Comparison of ENCODE assay signal across 15 cellular contexts in the genomic region with DNA sequence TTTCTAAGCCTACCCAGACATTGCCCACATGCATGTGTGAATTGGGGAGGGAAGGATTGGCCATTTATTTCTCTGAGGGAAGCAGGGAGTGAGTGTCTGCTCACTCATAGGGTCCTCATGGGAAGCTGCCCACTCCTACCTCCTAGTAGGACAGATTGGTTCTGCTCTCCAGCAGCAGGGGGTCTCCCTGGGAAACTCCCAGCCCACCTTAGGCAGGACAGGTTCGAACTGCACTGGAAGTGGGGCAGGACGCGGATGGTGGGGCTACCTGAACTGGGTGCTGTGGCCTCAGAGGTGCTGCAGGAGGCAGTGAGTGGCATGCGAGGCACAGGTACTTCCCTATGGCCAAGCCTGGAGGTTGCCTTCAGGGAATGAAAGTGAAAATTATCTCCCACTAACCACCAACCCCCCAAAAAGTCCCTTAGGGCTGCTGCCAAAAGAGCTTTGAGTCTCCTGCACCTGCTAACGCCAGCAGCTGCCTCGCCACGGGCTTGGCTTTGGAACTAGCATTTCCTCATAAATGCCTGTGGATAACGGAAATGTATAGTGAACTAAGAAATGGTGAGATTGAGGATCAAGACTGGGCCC.
DNase-seq lines count a peak whose midpoint lies in the region; ATAC-seq and TF ChIP-seq lines count a peak whose summit lies in the region.
"Had no signal": no experiment of that assay in that cellular context is flagged by ENCODE, and none has a peak within 500 bp of the region (broad histone marks: within the 10 kb centered on the region; RNA-seq: fewer than 3 reads in every experiment).

No MANE protein-coding gene starts in this region.

- peak overlapping the region in 4 of 5 experiments; percentile 49 to 76 (median 50) for H3K4me3 Mint-ChIP-seq in brain

- peaks cover 0 to 4% (median 0%) of the 10 kb centered on the region in 5 experiments for H3K9me3 Mint-ChIP-seq in brain

- H3K4me3 ChIP-seq in DND-41 (ENCODE audit: low read depth in 1 of 2, low read length in 2 of 2) (peak overlapping the region in 1 of 2 experiments; percentile 73; a peak in 2 of 4 replicates), testis (no peak overlapping the region)
- H3K4me3 ChIP-seq: PC-9, psoas muscle, thyroid gland had no signal

- peaks cover 40% of the 10 kb centered on the region for H3K4me1 Mint-ChIP-seq in brain

- TF ChIP-seq CTCF in DND-41 (IDR thresholded peaks at IDR 0.05; ENCODE audit: borderline replicate concordance, extremely low read depth, low read length, poor library complexity, severe bottlenecking): no peak
- no peak for TF ChIP-seq CTCF in brain (conservative IDR thresholded peaks at IDR 0.05)
- no peak for TF ChIP-seq CTCF in testis (IDR thresholded peaks at IDR 0.05)

- H3K4me1 ChIP-seq in DND-41 (ENCODE audit: insufficient read depth, low read length) (peaks cover 60% of the 10 kb centered on the region), testis (no peaks in the 10 kb centered on the region)
- H3K4me1 ChIP-seq: psoas muscle had no signal

- no peaks in the 10 kb centered on the region for H3K9me3 ChIP-seq in DND-41 (ENCODE audit: insufficient read depth, low read length, severe bottlenecking)
- no peaks in the 10 kb centered on the region for H3K9me3 ChIP-seq in testis
- H3K9me3 ChIP-seq: psoas muscle, thyroid gland had no signal

- no peak overlapping the region for H3K27ac Mint-ChIP-seq in brain
- H3K27ac Mint-ChIP-seq: B cell had no signal

- H3K27me3 ChIP-seq in DND-41 (ENCODE audit: insufficient read depth, low read length, poor library complexity) (peaks cover 7% of the 10 kb centered on the region), testis (no peaks in the 10 kb centered on the region)
- H3K27me3 ChIP-seq: thyroid gland had no signal

- H3K27ac ChIP-seq in DND-41 (ENCODE audit: low read length): peak overlapping the region; percentile 60
- H3K27ac ChIP-seq in testis: no peak overlapping the region
- H3K27ac ChIP-seq: PC-9, psoas muscle, thyroid gland had no signal

- DNase-seq in DND-41 (peak; percentile 71), NCI-H146 (lab: John Stamatoyannopoulos, UW) (no peak), testis (no peak), amniotic stem cell (lab: John Stamatoyannopoulos, UW) (no peak)
- DNase-seq: KBM-7, NCI-H2171, PC-9, psoas muscle, T-helper 17 cell, thyroid gland had no signal

- H2AFZ ChIP-seq in DND-41 (ENCODE audit: low read depth, low read length): no peak overlapping the region
- H2AFZ ChIP-seq: PC-9 had no signal

- H3K79me2 ChIP-seq in DND-41 (ENCODE audit: insufficient read depth, low read length): peaks cover 38% of the 10 kb centered on the region

- 81 to 85% methylated on average over 6 to 8 of the region's 8 CpGs for WGBS in testis, 2 donors

- H3K9ac ChIP-seq in DND-41 (ENCODE audit: low read depth, low read length): peak overlapping the region; percentile 81

- no peaks in the 10 kb centered on the region for H3K36me3 Mint-ChIP-seq in brain

- H3K36me3 ChIP-seq in DND-41 (ENCODE audit: insufficient read depth, low read length) (peaks cover 10% of the 10 kb centered on the region), testis (ENCODE audit: low read depth, missing control alignments) (no peaks in the 10 kb centered on the region)
- H3K36me3 ChIP-seq: thyroid gland had no signal

- ATAC-seq in DND-41 (ENCODE audit: insufficient read depth, low read depth) (peak; percentile 6), GM18907 (IDR thresholded peaks at IDR 0.05; ENCODE audit: unreplicated experiment) (peak; percentile 60), HG03159 (IDR thresholded peaks at IDR 0.05; ENCODE audit: unreplicated experiment) (peak; percentile 38), HG02973 (IDR thresholded peaks at IDR 0.05; ENCODE audit: unreplicated experiment) (no peak)
- ATAC-seq: psoas muscle, T-helper 17 cell had no signal

- H3K4me2 ChIP-seq in DND-41 (ENCODE audit: insufficient read depth, low read length): peak overlapping the region; percentile 89

- intact Hi-C loops in testis (cut with DNase I; ENCODE audit: low total_unique reads): no loop called here

- H4K20me1 ChIP-seq in DND-41 (ENCODE audit: insufficient read depth, low read length): no peaks in the 10 kb centered on the region

- peaks cover 47% of the 10 kb centered on the region for H3K27me3 Mint-ChIP-seq in brain

- TF ChIP-seq POLR2A in testis (IDR thresholded peaks at IDR 0.05): no peak
